ENCODE assay signal across 8 cellular contexts in the genomic region with DNA sequence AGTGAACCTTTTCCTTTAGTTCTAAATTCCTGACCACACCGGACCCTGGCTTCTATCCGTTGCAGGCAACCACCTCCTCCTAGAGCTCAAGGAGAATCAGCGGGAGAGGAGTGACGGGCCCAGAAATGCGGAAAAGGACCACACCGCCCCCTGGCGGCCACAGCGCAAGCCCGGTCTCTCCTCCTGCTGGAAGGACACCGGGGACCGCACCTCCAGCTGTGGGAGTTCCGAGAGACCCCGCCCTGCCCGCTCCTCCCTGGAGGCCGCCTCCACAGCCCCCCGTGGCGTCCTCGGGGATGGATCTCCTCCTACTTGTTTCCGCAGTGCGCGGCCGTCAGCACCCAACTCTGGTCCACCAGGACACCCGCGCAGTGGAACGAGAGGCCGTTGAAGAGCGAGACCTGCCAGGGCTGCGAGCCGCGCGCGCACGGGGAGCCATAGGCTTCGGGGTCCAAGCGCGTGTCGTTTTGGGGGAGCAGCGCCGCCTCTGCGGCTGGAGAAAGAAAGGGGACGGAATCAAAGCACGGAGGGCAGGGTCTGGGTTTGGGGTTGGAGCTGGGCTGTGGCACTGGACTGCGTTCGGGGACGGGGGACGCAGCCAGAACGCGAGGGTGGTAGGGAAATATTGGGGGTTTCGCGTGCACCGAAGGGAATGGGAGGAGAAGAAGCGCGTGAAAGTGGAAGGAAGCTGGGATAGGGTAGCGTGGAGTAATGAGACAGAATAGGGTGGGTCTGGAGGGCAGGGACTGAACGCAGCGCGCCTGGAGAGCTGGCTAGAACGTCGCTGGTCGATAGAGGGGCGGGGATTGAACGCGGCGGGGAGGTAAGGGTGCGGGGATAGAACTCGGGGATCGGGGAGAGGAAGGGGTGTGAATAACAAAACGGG. TPM values are rescaled to one million over a fixed set of nuclear protein-coding genes. Genes with fewer than 3 reads are reported as not detected.
DNase-seq lines count a peak whose midpoint lies in the region; ATAC-seq and TF ChIP-seq lines count a peak whose summit lies in the region.

No MANE protein-coding gene starts in this region.

- peak; percentile 83 for TF ChIP-seq CTCF in GM12873 (IDR thresholded peaks at IDR 0.05; ENCODE audit: insufficient read depth, low read depth, low read length, missing control alignments)
- TF ChIP-seq CTCF in right atrium auricular region (IDR thresholded peaks at IDR 0.05) = peak; percentile 53 to 57
- TF ChIP-seq CTCF in prostate gland (IDR thresholded peaks at IDR 0.05) = peak; percentile 65 to 94 (median 84)

- no peak overlapping the region for H2AFZ ChIP-seq in ACC112 (ENCODE audit: low read length, unreplicated experiment)

- no peaks in the 10 kb centered on the region for H3K9me3 Mint-ChIP-seq in activated naive CD4-positive, alpha-beta T cell treated with anti-CD3 and anti-CD28 coated beads, Interleukin-2, amount 50 U/mL, for 72 hours

- peaks cover 2% of the 10 kb centered on the region for H3K4me1 ChIP-seq in ACC112 (ENCODE audit: control insufficient read depth, insufficient read depth, low read length, unreplicated experiment)
- H3K4me1 ChIP-seq in right atrium auricular region = peaks cover 0 to 25% of the 10 kb centered on the region in 2 donors
- H3K4me1 ChIP-seq in prostate gland (replicated peaks) = no peaks in the 10 kb centered on the region

- DNase-seq in NOMO-1 treated with dmso at 0.1 percent for 144 hours (lab: John Stamatoyannopoulos, UW; ENCODE audit: unreplicated experiment) (peak; percentile 43), right atrium auricular region (ENCODE audit: low spot score) (peak; percentile 67), prostate gland (ENCODE audit: low spot score) (peak; percentile 74)
- DNase-seq in activated naive CD4-positive, alpha-beta T cell treated with anti-CD3 and anti-CD28 coated beads, Interleukin-2, amount 50 U/mL, for 72 hours (ENCODE audit: low spot score in 2 of 2) = peak in 1 of 2 donors; percentile 72

- no peak for TF ChIP-seq POLR2A in prostate gland (IDR thresholded peaks at IDR 0.05)

- H3K36me3 Mint-ChIP-seq in activated naive CD4-positive, alpha-beta T cell treated with anti-CD3 and anti-CD28 coated beads, Interleukin-2, amount 50 U/mL, for 72 hours = peaks cover 0 to 5% of the 10 kb centered on the region in 2 donors

- ATAC-seq in activated naive CD4-positive, alpha-beta T cell treated with anti-CD3 and anti-CD28 coated beads, Interleukin-2, amount 50 U/mL, for 72 hours = peak; percentile 59 to 77
- ATAC-seq in HG02798 (IDR thresholded peaks at IDR 0.05; ENCODE audit: poor library complexity, unreplicated experiment) (no peak), HG03139 (IDR thresholded peaks at IDR 0.05; ENCODE audit: unreplicated experiment) (no peak)

- intact Hi-C loops in prostate gland (cut with DNase I) = no loop called here

- no peak overlapping the region for H3K27ac Mint-ChIP-seq in activated naive CD4-positive, alpha-beta T cell treated with anti-CD3 and anti-CD28 coated beads, Interleukin-2, amount 50 U/mL, for 72 hours

- H3K9me3 ChIP-seq in right atrium auricular region = no peaks in the 10 kb centered on the region
- no peaks in the 10 kb centered on the region for H3K9me3 ChIP-seq in prostate gland

- H3K27ac ChIP-seq in ACC112 (ENCODE audit: low read depth, low read length) = no peak overlapping the region
- H3K27ac ChIP-seq in right atrium auricular region = no peak overlapping the region
- peak overlapping the region; percentile 39 to 55 for H3K27ac ChIP-seq in prostate gland

- H3K79me2 ChIP-seq in ACC112 (ENCODE audit: control insufficient read depth, insufficient read depth, low read length, unreplicated experiment) = no peaks in the 10 kb centered on the region

- WGBS in prostate gland = 1% methylated on average over 68 of the region's 68 CpGs

- H3K36me3 ChIP-seq in ACC112 (ENCODE audit: insufficient read depth, low read length) = no peaks in the 10 kb centered on the region
- H3K36me3 ChIP-seq in right atrium auricular region = no peaks in the 10 kb centered on the region
- H3K36me3 ChIP-seq in prostate gland = no peaks in the 10 kb centered on the region

- peak overlapping the region; percentile 50 for H3K4me3 ChIP-seq in ACC112 (ENCODE audit: low read depth, low read length)
- peak overlapping the region in 1 of 2 donors; percentile 35 for H3K4me3 ChIP-seq in right atrium auricular region
- peak overlapping the region; percentile 22 to 34 for H3K4me3 ChIP-seq in prostate gland

- H3K27me3 ChIP-seq in ACC112 (ENCODE audit: insufficient read depth, low read length) (peaks cover 48% of the 10 kb centered on the region), right atrium auricular region (peaks cover 9 to 11% of the 10 kb centered on the region in 2 donors), prostate gland (replicated peaks; ENCODE audit: insufficient read depth) (no peaks in the 10 kb centered on the region)

RNA-seq across cellular contexts. Expression of a gene that starts 2.5 kb away (rescaled TPM):
- total RNA-seq in activated naive CD4-positive, alpha-beta T cell treated with anti-CD3 and anti-CD28 coated beads, Interleukin-2, amount 50 U/mL, for 72 hours = not detected
- 1 to 10 TPM in 1 of 2 donors, not detected in 1; 4.5 TPM for total RNA-seq in right atrium auricular region
- 10 to 100 TPM in 1 of 2 donors, 1 to 10 TPM in 1; 7.4 to 49.6 TPM for total RNA-seq in prostate gland

RNA-seq across cellular contexts. Expression of a gene that starts 9.4 kb away (rescaled TPM):
- total RNA-seq in activated naive CD4-positive, alpha-beta T cell treated with anti-CD3 and anti-CD28 coated beads, Interleukin-2, amount 50 U/mL, for 72 hours = not detected
- total RNA-seq in right atrium auricular region (10 to 100 TPM; 12.5 to 24.4 TPM), prostate gland (100 to 1,000 TPM in 1 of 2 donors, 10 to 100 TPM in 1; 67.7 to 315 TPM)

RNA-seq across cellular contexts. Expression of a gene that starts 15.6 kb away (rescaled TPM):
- total RNA-seq in activated naive CD4-positive, alpha-beta T cell treated with anti-CD3 and anti-CD28 coated beads, Interleukin-2, amount 50 U/mL, for 72 hours = not detected
- total RNA-seq in right atrium auricular region = 1 to 10 TPM in 1 of 2 donors, not detected in 1; 2.9 TPM
- not detected for total RNA-seq in prostate gland

RNA-seq across cellular contexts. Expression of a gene that starts 17.8 kb away (rescaled TPM):
- total RNA-seq in activated naive CD4-positive, alpha-beta T cell treated with anti-CD3 and anti-CD28 coated beads, Interleukin-2, amount 50 U/mL, for 72 hours = not detected
- not detected for total RNA-seq in right atrium auricular region
- total RNA-seq in prostate gland = under 1 TPM in 1 of 2 donors, not detected in 1; 0.73 TPM

RNA-seq across cellular contexts. Expression of a gene that starts 33.3 kb away (rescaled TPM):
- not detected for total RNA-seq in activated naive CD4-positive, alpha-beta T cell treated with anti-CD3 and anti-CD28 coated beads, Interleukin-2, amount 50 U/mL, for 72 hours
- total RNA-seq in right atrium auricular region (1 to 10 TPM; 1.5 to 1.6 TPM), prostate gland (1 to 10 TPM in 1 of 2 donors, under 1 TPM in 1; 0.68 to 1.2 TPM)

Comparison
In these comparisons a context has a peak if more than half of its experiments do, and no peak if none do; other contexts are left out.
1. H3K27ac ChIP-seq: peak in prostate gland (2 of 2); none in ACC112 (single experiment) and right atrium auricular region (0 of 2).
2. ATAC-seq: peak in activated naive CD4-positive, alpha-beta T cell treated with anti-CD3 and anti-CD28 coated beads, Interleukin-2, amount 50 U/mL, for 72 hours (2 of 2); none in HG02798 (single experiment) and HG03139 (single experiment).
3. RNA of a gene that starts 9.4 kb away (total RNA-seq): 67.7 to 315 TPM in prostate gland and 12.5 to 24.4 TPM in right atrium auricular region; not detected in activated naive CD4-positive, alpha-beta T cell treated with anti-CD3 and anti-CD28 coated beads, Interleukin-2, amount 50 U/mL, for 72 hours; every median in the first group is over 10 times any median in the second.
4. Peak in every context shown above with its lines, with median percentiles within 50 percentile points of each other: CTCF ChIP-seq.